8 cellular contexts compared by ENCODE assay signal in genomic region chr1:24112381-24113169, GRCh38. TPM values are rescaled to one million over a fixed set of nuclear protein-coding genes. Genes with fewer than 3 reads are reported as not detected.
DNase-seq lines count a peak whose midpoint lies in the region; ATAC-seq and TF ChIP-seq lines count a peak whose summit lies in the region.

No MANE protein-coding gene starts in this region.

- H3K4me2 ChIP-seq in OCI-LY3 (ENCODE audit: low read length), result peak overlapping the region; percentile 39; the same call in 1 of the 2 replicates

- ATAC-seq in GM19324 (IDR thresholded peaks at IDR 0.05; ENCODE audit: low FRiP score, unreplicated experiment), result no peak

- no peak for TF ChIP-seq EP300 in ovary (IDR thresholded peaks at IDR 0.05)

- H3K27ac Mint-ChIP-seq in CD14-positive monocyte (peak overlapping the region in 1 of 7 donors; percentile 39), type B pancreatic cell (no peak overlapping the region)
- H3K27ac Mint-ChIP-seq in activated T-helper 1 cell treated with anti-CD3 and anti-CD28 coated beads, Interleukin-12 subunit alpha, Interleukin-12 subunit beta, Interleukin-2, Interleukin-4 antibody, amounts not matched to agents 30 ng/mL and 10 ng/mL and 1 ng/mL, durations not matched to agents 14 hours and 24 hours and 36 hours, result no peak overlapping the region

- H3K27me3 Mint-ChIP-seq in CD14-positive monocyte (ENCODE audit: low read depth in 3 of 3), result peaks cover 12 to 31% (median 21%) of the 10 kb centered on the region in 3 donors
- H3K27me3 Mint-ChIP-seq in activated T-helper 1 cell treated with anti-CD3 and anti-CD28 coated beads, Interleukin-12 subunit alpha, Interleukin-12 subunit beta, Interleukin-2, Interleukin-4 antibody, amounts not matched to agents 30 ng/mL and 10 ng/mL and 1 ng/mL, durations not matched to agents 14 hours and 24 hours and 36 hours (ENCODE audit: insufficient read depth), result peaks cover 29% of the 10 kb centered on the region
- peaks cover 6% of the 10 kb centered on the region for H3K27me3 Mint-ChIP-seq in type B pancreatic cell

- no peaks in the 10 kb centered on the region for H3K4me1 ChIP-seq in OCI-LY3 (ENCODE audit: low read length)
- H3K4me1 ChIP-seq in ovary (ENCODE audit: insufficient read depth), result no peaks in the 10 kb centered on the region

- no peak for TF ChIP-seq POLR2A in ovary (IDR thresholded peaks at IDR 0.05)

- TF ChIP-seq CTCF in CD14-positive monocyte (IDR thresholded peaks at IDR 0.05) (peak; percentile 9), OCI-LY3 (IDR thresholded peaks at IDR 0.05; ENCODE audit: low read depth, low read length) (peak; percentile 42), ovary (IDR thresholded peaks at IDR 0.05) (peak; percentile 41 to 46 (median 44)), type B pancreatic cell (conservative IDR thresholded peaks at IDR 0.05) (peak; percentile 40)

- H3K27me3 ChIP-seq in OCI-LY3 (ENCODE audit: low read depth, low read length) (peaks cover 6% of the 10 kb centered on the region; the same call in 1 of the 2 replicates), ovary (no peaks in the 10 kb centered on the region)

- intact Hi-C loops in CD14-positive monocyte (cut with micrococcal nuclease), result no loop called here
- intact Hi-C loops in activated T-helper 1 cell treated with anti-CD3 and anti-CD28 coated beads, Interleukin-12 subunit alpha, Interleukin-12 subunit beta, Interleukin-2, Interleukin-4 antibody, amounts not matched to agents 30 ng/mL and 10 ng/mL and 1 ng/mL, durations not matched to agents 14 hours and 24 hours and 36 hours (cut with micrococcal nuclease), result loop anchor here (1.0 kb wide), 1 partner anchor 41 kb away; no protein-coding TSS in a partner anchor
- intact Hi-C loops in ovary (cut with DNase I), result loop anchor here in 1 of 4 donors (10.0 kb wide), 1 partner anchor 238 kb away; no protein-coding TSS in a partner anchor

- H3K4me1 Mint-ChIP-seq in CD14-positive monocyte (peaks cover 12% of the 10 kb centered on the region), type B pancreatic cell (ENCODE audit: unreplicated experiment) (peaks cover 20% of the 10 kb centered on the region)
- H3K4me1 Mint-ChIP-seq in activated T-helper 1 cell treated with anti-CD3 and anti-CD28 coated beads, Interleukin-12 subunit alpha, Interleukin-12 subunit beta, Interleukin-2, Interleukin-4 antibody, amounts not matched to agents 30 ng/mL and 10 ng/mL and 1 ng/mL, durations not matched to agents 14 hours and 24 hours and 36 hours (ENCODE audit: low read depth), result peaks cover 6% of the 10 kb centered on the region

- no peaks in the 10 kb centered on the region for H3K79me2 ChIP-seq in OCI-LY3 (ENCODE audit: low read length)

- H3K36me3 ChIP-seq in OCI-LY3 (replicated peaks; ENCODE audit: low read depth, low read length), result no peaks in the 10 kb centered on the region
- no peaks in the 10 kb centered on the region for H3K36me3 ChIP-seq in ovary

- DNase-seq in CD14-positive monocyte (ENCODE audit: low spot score) (no peak), HCEC 1CT (peak; percentile 49), globus pallidus (ENCODE audit: low spot score) (peak; percentile 16), ovary (peak; percentile 58 to 73 (median 72)), type B pancreatic cell (ENCODE audit: extremely low spot score, unreplicated experiment) (no peak)
- peak; percentile 35 for DNase-seq in activated T-helper 1 cell treated with anti-CD3 and anti-CD28 coated beads, Interleukin-12 subunit alpha, Interleukin-12 subunit beta, Interleukin-2, Interleukin-4 antibody, amounts not matched to agents 30 ng/mL and 10 ng/mL and 1 ng/mL, durations not matched to agents 14 hours and 24 hours and 36 hours (ENCODE audit: low spot score)

- H4K20me1 ChIP-seq in OCI-LY3 (ENCODE audit: insufficient read depth, low read length), result no peaks in the 10 kb centered on the region

- H3K9me3 ChIP-seq in OCI-LY3 (ENCODE audit: insufficient read depth, low read length) (no peaks in the 10 kb centered on the region), ovary (no peaks in the 10 kb centered on the region)

- 31 to 46% (median 36%) methylated on average over 26 of the region's 26 CpGs for WGBS in ovary, 3 donors

- H2AFZ ChIP-seq in OCI-LY3 (ENCODE audit: low read depth, low read length), result no peak overlapping the region

- no peak overlapping the region for H3K4me3 ChIP-seq in OCI-LY3 (ENCODE audit: low read length)
- H3K4me3 ChIP-seq in ovary, result no peak overlapping the region

- H3K27ac ChIP-seq in OCI-LY3 (ENCODE audit: low read length) (no peak overlapping the region), ovary (no peak overlapping the region)

- H3K4me3 Mint-ChIP-seq in CD14-positive monocyte (peak overlapping the region in 1 of 2 donors; percentile 54), type B pancreatic cell (no peak overlapping the region)
- H3K4me3 Mint-ChIP-seq in activated T-helper 1 cell treated with anti-CD3 and anti-CD28 coated beads, Interleukin-12 subunit alpha, Interleukin-12 subunit beta, Interleukin-2, Interleukin-4 antibody, amounts not matched to agents 30 ng/mL and 10 ng/mL and 1 ng/mL, durations not matched to agents 14 hours and 24 hours and 36 hours, result no peak overlapping the region

- H3K9ac ChIP-seq in OCI-LY3 (ENCODE audit: low read length), result no peak overlapping the region

- peaks cover 0 to 2% (median 0%) of the 10 kb centered on the region in 7 donors for H3K9me3 Mint-ChIP-seq in CD14-positive monocyte
- no peaks in the 10 kb centered on the region for H3K9me3 Mint-ChIP-seq in activated T-helper 1 cell treated with anti-CD3 and anti-CD28 coated beads, Interleukin-12 subunit alpha, Interleukin-12 subunit beta, Interleukin-2, Interleukin-4 antibody, amounts not matched to agents 30 ng/mL and 10 ng/mL and 1 ng/mL, durations not matched to agents 14 hours and 24 hours and 36 hours
- no peaks in the 10 kb centered on the region for H3K9me3 Mint-ChIP-seq in type B pancreatic cell

- H3K36me3 Mint-ChIP-seq in CD14-positive monocyte, result no peaks in the 10 kb centered on the region
- H3K36me3 Mint-ChIP-seq in activated T-helper 1 cell treated with anti-CD3 and anti-CD28 coated beads, Interleukin-12 subunit alpha, Interleukin-12 subunit beta, Interleukin-2, Interleukin-4 antibody, amounts not matched to agents 30 ng/mL and 10 ng/mL and 1 ng/mL, durations not matched to agents 14 hours and 24 hours and 36 hours (ENCODE audit: low read depth), result no peaks in the 10 kb centered on the region
- no peaks in the 10 kb centered on the region for H3K36me3 Mint-ChIP-seq in type B pancreatic cell

RNA-seq across cellular contexts. Expression of gene MYOM3, which starts 0.6 kb away (rescaled TPM):
- not detected for polyA plus RNA-seq in CD14-positive monocyte
- not detected in 2 replicates for total RNA-seq in activated T-helper 1 cell treated with anti-CD3 and anti-CD28 coated beads, Interleukin-12 subunit alpha, Interleukin-12 subunit beta, Interleukin-2, Interleukin-4 antibody, amounts not matched to agents 30 ng/mL and 10 ng/mL and 1 ng/mL, durations not matched to agents 14 hours and 24 hours and 36 hours
- under 1 TPM; 0.08 to 0.60 (median 0.27) TPM for total RNA-seq in ovary
- 1 to 10 TPM in 1 of 2 donors, under 1 TPM in 1; 0.22 to 1.2 TPM for polyA plus RNA-seq in ovary
- total RNA-seq in type B pancreatic cell (ENCODE audit: low replicate concordance), result 0.12 and 0.70 TPM in 2 replicates

RNA-seq across cellular contexts. Expression of gene IL22RA1, which starts 30.4 kb away (rescaled TPM):
- polyA plus RNA-seq in CD14-positive monocyte, result not detected
- total RNA-seq in activated T-helper 1 cell treated with anti-CD3 and anti-CD28 coated beads, Interleukin-12 subunit alpha, Interleukin-12 subunit beta, Interleukin-2, Interleukin-4 antibody, amounts not matched to agents 30 ng/mL and 10 ng/mL and 1 ng/mL, durations not matched to agents 14 hours and 24 hours and 36 hours, result not detected in 2 replicates
- under 1 TPM in 6 of 7 donors, not detected in 1; 0.07 to 0.74 (median 0.38) TPM for total RNA-seq in ovary
- 1 to 10 TPM in 1 of 2 donors, under 1 TPM in 1; 0.16 to 1.5 TPM for polyA plus RNA-seq in ovary
- total RNA-seq in type B pancreatic cell (ENCODE audit: low replicate concordance), result 1.1 and 2.8 TPM in 2 replicates

Comparison
In these comparisons a context has a peak if more than half of its experiments do, and no peak if none do; other contexts are left out.
1. DNase-seq: peak in HCEC 1CT (single experiment), activated T-helper 1 cell treated with anti-CD3 and anti-CD28 coated beads, Interleukin-12 subunit alpha, Interleukin-12 subunit beta, Interleukin-2, Interleukin-4 antibody, amounts not matched to agents 30 ng/mL and 10 ng/mL and 1 ng/mL, durations not matched to agents 14 hours and 24 hours and 36 hours (single experiment), globus pallidus (single experiment) and ovary (5 of 5); none in CD14-positive monocyte (single experiment) and type B pancreatic cell (single experiment).
2. Peak in every context shown above with its lines, with median percentiles within 50 percentile points of each other: CTCF ChIP-seq.